8 cellular contexts compared by ENCODE assay signal in the genomic region with DNA sequence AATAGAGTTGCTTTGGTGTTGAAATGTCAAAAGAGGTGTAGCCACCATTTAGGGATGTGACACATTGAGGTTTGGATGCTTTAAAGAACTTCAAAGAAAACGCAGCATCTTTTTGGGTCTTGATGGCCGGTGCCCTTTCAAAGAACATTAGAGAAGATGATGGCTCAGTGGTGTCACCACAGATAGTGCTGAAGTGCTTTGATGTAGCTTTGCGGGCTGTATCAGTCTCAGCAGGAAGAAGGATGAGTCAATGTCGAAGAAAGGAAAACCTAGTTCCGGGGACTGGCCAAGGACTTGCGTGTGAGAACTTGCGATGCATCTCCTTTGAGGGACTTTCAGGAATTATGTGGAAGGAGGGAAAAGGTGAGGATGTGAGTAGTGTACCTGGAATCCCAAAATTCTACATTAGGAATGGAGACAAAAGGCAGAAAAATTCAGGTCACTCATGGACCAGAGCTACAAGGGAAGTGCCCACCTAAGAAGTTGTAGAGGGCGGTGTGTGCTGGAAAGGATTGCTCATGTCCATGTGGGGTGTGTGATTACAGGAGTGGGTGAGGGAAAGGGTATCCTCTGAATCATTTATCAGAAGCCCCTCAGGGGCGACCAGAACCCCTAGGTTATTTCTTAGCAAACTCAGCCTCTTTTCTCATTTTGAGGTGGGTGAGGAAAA. TPM values are rescaled to one million over a fixed set of nuclear protein-coding genes. Genes with fewer than 3 reads are reported as not detected.
DNase-seq lines count a peak whose midpoint lies in the region; ATAC-seq and TF ChIP-seq lines count a peak whose summit lies in the region.

No MANE protein-coding gene starts in this region.

- DNase-seq in GM12864 (ENCODE audit: low read depth) (no peak), OCI-LY7 (ENCODE audit: low spot score) (peak; percentile 45), ureter (ENCODE audit: low spot score) (no peak), suprapubic skin (ENCODE audit: low spot score in 2 of 2) (no peak), SK-N-DZ (ENCODE audit: low spot score) (no peak)
- peak; percentile 82 for DNase-seq in activated naive CD4-positive, alpha-beta T cell treated with anti-CD3 and anti-CD28 coated beads, Interleukin-2, amount 10 ng/mL, durations not matched to agents 7 days and 5 days
- peak; percentile 66 to 68 for DNase-seq in stimulated activated CD8-positive, alpha-beta memory T cell treated with anti-CD3 and anti-CD28 coated beads, Interleukin-15, amount 100 ng/mL, for 48 hours (ENCODE audit: low read depth in 2 of 2)

- H3K79me2 ChIP-seq in OCI-LY7 (ENCODE audit: insufficient read depth, low read depth, low read length): no peaks in the 10 kb centered on the region

- 74% methylated on average over 9 of the region's 9 CpGs for WGBS in suprapubic skin

- H3K9me2 ChIP-seq in OCI-LY7 (ENCODE audit: insufficient read depth, low read length): no peaks in the 10 kb centered on the region

- peak overlapping the region; percentile 57; the same call in 1 of the 2 replicates for H2AFZ ChIP-seq in OCI-LY7 (ENCODE audit: low read length)

- peak overlapping the region; percentile 74 for H3K4me3 Mint-ChIP-seq in activated naive CD4-positive, alpha-beta T cell treated with anti-CD3 and anti-CD28 coated beads, Interleukin-2, amount 10 ng/mL, durations not matched to agents 7 days and 5 days

- no peak for TF ChIP-seq EP300 in suprapubic skin (IDR thresholded peaks at IDR 0.05)

- TF ChIP-seq CTCF in GM12864 (IDR thresholded peaks at IDR 0.05; ENCODE audit: low read depth, low read length, missing control alignments): no peak
- TF ChIP-seq CTCF in OCI-LY7 (conservative IDR thresholded peaks at IDR 0.05; ENCODE audit: low read length): no peak
- TF ChIP-seq CTCF in suprapubic skin (IDR thresholded peaks at IDR 0.05): no peak

- H3K4me3 ChIP-seq in GM12864 (ENCODE audit: low read depth, low read length) (peak overlapping the region; percentile 25), OCI-LY7 (ENCODE audit: low read depth, low read length, poor library complexity, severe bottlenecking) (peak overlapping the region; percentile 35), suprapubic skin (no peak overlapping the region)

- peak overlapping the region; percentile 66 for H3K4me2 ChIP-seq in OCI-LY7 (ENCODE audit: low read length)

- POLR2A ChIA-PET in OCI-LY7 (lab: Charles Lee): interaction anchor here (0.7 to 1.8 kb wide), 3 partner anchors 12 to 25 kb away, joined by 3 to 6 read pairs (median 4); no protein-coding TSS in a partner anchor

- no peak for TF ChIP-seq POLR2A in suprapubic skin (IDR thresholded peaks at IDR 0.05)

- H3K36me3 Mint-ChIP-seq in activated naive CD4-positive, alpha-beta T cell treated with anti-CD3 and anti-CD28 coated beads, Interleukin-2, amount 10 ng/mL, durations not matched to agents 7 days and 5 days: peaks cover 11% of the 10 kb centered on the region

- no peaks in the 10 kb centered on the region for H3K27me3 ChIP-seq in suprapubic skin

- H3K36me3 ChIP-seq in OCI-LY7 (ENCODE audit: insufficient read depth, low read length): no peaks in the 10 kb centered on the region
- no peaks in the 10 kb centered on the region for H3K36me3 ChIP-seq in suprapubic skin

- ATAC-seq in HG02623 (IDR thresholded peaks at IDR 0.05; ENCODE audit: unreplicated experiment): peak; percentile 59

- H3K9me3 ChIP-seq in OCI-LY7 (ENCODE audit: low read length) (no peaks in the 10 kb centered on the region), suprapubic skin (no peaks in the 10 kb centered on the region)

- peaks cover 89% of the 10 kb centered on the region for H3K4me1 Mint-ChIP-seq in activated naive CD4-positive, alpha-beta T cell treated with anti-CD3 and anti-CD28 coated beads, Interleukin-2, amount 10 ng/mL, durations not matched to agents 7 days and 5 days

- CTCF ChIA-PET in OCI-LY7 (lab: Charles Lee; ENCODE audit: unreplicated experiment): no interaction called here
- CTCF ChIA-PET in activated naive CD4-positive, alpha-beta T cell treated with anti-CD3 and anti-CD28 coated beads, Interleukin-2, amount 10 ng/mL, durations not matched to agents 7 days and 5 days (lab: Charles Lee): interaction anchor here (0.6 to 4.1 kb wide), 8 partner anchors 19 to 1850 kb away, joined by 3 to 22 read pairs (median 4); partner anchors contain the start of gene GZMB

- no TSS peak for BruUV-seq in OCI-LY7 (replicated peaks; lab: Mats Ljungman, UMichigan)

- H3K27ac ChIP-seq in OCI-LY7 (ENCODE audit: low read depth, low read length, poor library complexity, severe bottlenecking): peak overlapping the region; percentile 56
- H3K27ac ChIP-seq in suprapubic skin: no peak overlapping the region

- intact Hi-C loops in OCI-LY7 (cut with micrococcal nuclease; ENCODE audit: unreplicated experiment): loop anchor here (10.0 kb wide), 1 partner anchor 339 kb away; the partner anchor contains the start of genes ADCY4 and RIPK3

- H4K20me1 ChIP-seq in OCI-LY7 (ENCODE audit: insufficient read depth, low read length): no peaks in the 10 kb centered on the region

- H3K9me3 Mint-ChIP-seq in activated naive CD4-positive, alpha-beta T cell treated with anti-CD3 and anti-CD28 coated beads, Interleukin-2, amount 10 ng/mL, durations not matched to agents 7 days and 5 days: peaks cover 9% of the 10 kb centered on the region

- H3K4me1 ChIP-seq in OCI-LY7 (ENCODE audit: insufficient read depth, low read length, poor library complexity, severe bottlenecking) (peaks cover 26% of the 10 kb centered on the region), suprapubic skin (peaks cover 8% of the 10 kb centered on the region)

- H3K27ac Mint-ChIP-seq in activated naive CD4-positive, alpha-beta T cell treated with anti-CD3 and anti-CD28 coated beads, Interleukin-2, amount 10 ng/mL, durations not matched to agents 7 days and 5 days: peak overlapping the region; percentile 96

- H3K27me3 Mint-ChIP-seq in activated naive CD4-positive, alpha-beta T cell treated with anti-CD3 and anti-CD28 coated beads, Interleukin-2, amount 10 ng/mL, durations not matched to agents 7 days and 5 days: no peaks in the 10 kb centered on the region

RNA-seq across cellular contexts. Expression of gene GZMB, which starts 39.7 kb away (rescaled TPM):
- total RNA-seq in OCI-LY7 (2014; rRNA removed; shearing (Covaris generic)): not detected in 2 replicates
- total RNA-seq in OCI-LY7 (2022) (not detected in 2 replicates), ureter (0.94 TPM), suprapubic skin (under 1 TPM in 1 of 4 donors, not detected in 3; 0.72 TPM)
- polyA plus RNA-seq in SK-N-DZ (2014; cell fraction: cytosol; rRNA removed): not detected in 2 replicates
- not detected in 2 replicates for polyA plus RNA-seq in SK-N-DZ (2014; cell fraction: nucleus; rRNA removed)

Comparison
In these comparisons a context has a peak if more than half of its experiments do, and no peak if none do; other contexts are left out.
1. DNase-seq: peak in OCI-LY7 (single experiment), activated naive CD4-positive, alpha-beta T cell treated with anti-CD3 and anti-CD28 coated beads, Interleukin-2, amount 10 ng/mL, durations not matched to agents 7 days and 5 days (single experiment) and stimulated activated CD8-positive, alpha-beta memory T cell treated with anti-CD3 and anti-CD28 coated beads, Interleukin-15, amount 100 ng/mL, for 48 hours (2 of 2); none in GM12864 (single experiment), ureter (single experiment), suprapubic skin (0 of 2) and SK-N-DZ (single experiment).